Comparison of ENCODE assay signal across 8 cellular contexts in the genomic region with DNA sequence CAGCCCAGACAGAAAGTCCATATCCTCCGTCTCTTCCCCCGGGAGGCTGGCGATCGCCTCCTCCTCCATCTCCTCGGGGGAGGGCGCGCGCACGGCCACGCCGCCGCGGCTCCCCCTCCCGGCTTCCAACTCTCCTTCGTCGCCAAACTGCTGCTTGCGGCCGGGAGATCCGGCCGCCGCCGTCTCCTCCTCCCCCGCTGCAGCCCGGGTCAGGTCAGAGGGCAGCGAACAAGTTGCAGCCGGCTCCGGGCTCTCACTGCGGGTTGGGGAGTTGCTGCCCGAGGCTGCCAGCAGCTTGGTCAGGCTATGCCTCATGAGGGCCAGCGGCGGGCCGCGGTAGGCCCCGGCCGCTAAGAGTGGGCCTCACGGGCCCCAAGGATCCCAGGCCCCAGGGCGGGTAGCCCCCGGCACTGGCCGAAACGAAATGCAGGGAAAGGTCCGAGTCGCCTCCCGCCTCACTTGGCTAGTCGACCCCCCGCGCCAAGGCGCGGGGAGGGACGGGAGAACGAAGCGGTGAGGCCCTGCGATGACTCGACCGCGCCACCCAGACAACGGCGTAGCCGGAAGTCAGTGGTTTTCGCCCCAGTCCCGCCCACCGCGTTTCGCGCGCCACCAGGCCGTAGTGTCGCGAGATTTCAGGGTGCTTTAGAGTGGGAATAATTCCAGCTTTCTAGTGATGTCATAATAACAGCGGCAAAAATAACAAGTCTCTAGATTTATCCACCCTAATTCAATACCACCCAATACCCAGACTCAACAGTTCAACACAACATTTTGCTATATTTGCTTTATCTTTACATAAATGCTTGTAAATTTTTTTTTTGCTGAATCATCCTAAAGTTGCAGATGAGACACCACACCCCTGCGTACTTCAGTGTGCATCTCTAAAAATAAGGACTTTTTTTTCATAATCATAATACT. TPM values are rescaled to one million over a fixed set of nuclear protein-coding genes. Genes with fewer than 3 reads are reported as not detected.
DNase-seq lines count a peak whose midpoint lies in the region; ATAC-seq, FAIRE-seq and TF ChIP-seq lines count a peak whose summit lies in the region.

CREBZF (minus strand) TSS at position 569 of the 921 bp plus-strand sequence; CDS start at position 315, 254 bp downstream.

- DNase-seq in GM12891 (ENCODE audit: insufficient read length, low spot score) (peak; percentile 77), NCI-H1436 treated with DMSO at 0.1 percent for 48 hours (lab: John Stamatoyannopoulos, UW) (peak; percentile 62), T-cell (peak; percentile 80 to 92 (median 88)), cardiac septum (ENCODE audit: low spot score) (peak; percentile 97), pons (ENCODE audit: low spot score) (peak; percentile 96), type B pancreatic cell (ENCODE audit: extremely low spot score, unreplicated experiment) (peak; percentile 94)

- H3K27ac ChIP-seq in adipose tissue (ENCODE audit: low read depth, low read length): peak within 1 kb of the TSS; percentile 90

- POLR2A ChIA-PET in T-cell (lab: Charles Lee): interaction anchor here (0.6 to 4.9 kb wide), 8 partner anchors 16 to 638 kb away, joined by 3 to 36 read pairs (median 3); partner anchors contain the start of genes TMEM126B (in 2 of the 2) and TMEM126A (in 1 of the 2)

- H3K27me3 Mint-ChIP-seq in T-cell (no peaks in the 10 kb centered on the region), type B pancreatic cell (no peaks in the 10 kb centered on the region)

- ATAC-seq in HG02840 (IDR thresholded peaks at IDR 0.05; ENCODE audit: low FRiP score, unreplicated experiment) (peak; percentile 92), T-cell (replicated peaks in 1 of 4) (peak; percentile 76 to 80 (median 78))

- peak within 1 kb of the TSS; percentile 99 for H3K27ac Mint-ChIP-seq in T-cell
- H3K27ac Mint-ChIP-seq in type B pancreatic cell: peak within 1 kb of the TSS; percentile 96

- intact Hi-C loops in cardiac septum (cut with DNase I): loop anchor here (1.0 kb wide), 1 partner anchor 37 kb away; the partner anchor contains the start of gene TMEM126B

- H3K4me1 Mint-ChIP-seq in T-cell (peaks cover 39 to 48% (median 43%) of the 10 kb centered on the region in 3 donors), type B pancreatic cell (ENCODE audit: unreplicated experiment) (peaks cover 22% of the 10 kb centered on the region)

- peak; percentile 90 for FAIRE-seq in GM12891 (lab: Jason Lieb, UNC)

- peaks cover 21% of the 10 kb centered on the region for H3K36me3 Mint-ChIP-seq in T-cell
- peaks cover 32% of the 10 kb centered on the region for H3K36me3 Mint-ChIP-seq in type B pancreatic cell

- H3K9me3 Mint-ChIP-seq in T-cell (no peaks in the 10 kb centered on the region), type B pancreatic cell (no peaks in the 10 kb centered on the region)

- 0 to 1% (median 1%) methylated on average over 63 to 70 of the region's 70 CpGs for WGBS in adipose tissue, 3 donors

- CTCF ChIA-PET in T-cell (lab: Charles Lee): interaction anchor here in 1 of 2 donors (0.5 to 1.1 kb wide), 5 partner anchors 15 to 355 kb away, joined by 3 to 4 read pairs (median 3); partner anchors contain the start of gene TMEM126A

- TF ChIP-seq CTCF in type B pancreatic cell (conservative IDR thresholded peaks at IDR 0.05): peak; percentile 20

- TF ChIP-seq POLR2A in GM12891 (IDR thresholded peaks at IDR 0.05; ENCODE audit: low read depth, low read length): peak; percentile 92

- H3K4me3 Mint-ChIP-seq in T-cell (peak within 1 kb of the TSS; percentile 98 to 100 (median 100)), type B pancreatic cell (peak within 1 kb of the TSS; percentile 96)

TF ChIP-seq in GM12891, 5 proteins besides CTCF, POLR2A, EP300 and RAD21:
- TF ChIP-seq POLR2AphosphoS5 (IDR thresholded peaks at IDR 0.05; ENCODE audit: low read depth, low read length) (peak; percentile 95), TAF1 (IDR thresholded peaks at IDR 0.05; ENCODE audit: low read depth, low read length) (peak; percentile 80), SPI1 (IDR thresholded peaks at IDR 0.05; ENCODE audit: low read depth, low read length) (no peak), POU2F2 (IDR thresholded peaks at IDR 0.05; ENCODE audit: low read depth, low read length) (peak; percentile 70), PAX5 (IDR thresholded peaks at IDR 0.05; ENCODE audit: insufficient read depth, low read length, severe bottlenecking) (no peak)
TF ChIP-seq in GM12891: peak in this region for 3.

RNA-seq across cellular contexts. Expression of gene CREBZF, which starts in this region (rescaled TPM):
- polyA plus RNA-seq in GM12891 (2012; ENCODE audit: low read depth, missing spikeins): 19.4 TPM
- 10 to 100 TPM; 58.8 to 93.6 (median 86.5) TPM for total RNA-seq in T-cell
- polyA plus RNA-seq in adipose tissue: 10 to 100 TPM; 17.8 to 22.9 (median 19.2) TPM
- total RNA-seq in cardiac septum: 19.4 TPM
- 43.2 and 55.7 TPM in 2 replicates for total RNA-seq in type B pancreatic cell (ENCODE audit: low replicate concordance)

Comparison
In these comparisons a context has a peak if more than half of its experiments do, and no peak if none do; other contexts are left out.
1. Peak in every context shown above with its lines: DNase-seq, ATAC-seq and H3K27ac ChIP-seq.